ENCODE assay signal across 12 cellular contexts in the genomic region with DNA sequence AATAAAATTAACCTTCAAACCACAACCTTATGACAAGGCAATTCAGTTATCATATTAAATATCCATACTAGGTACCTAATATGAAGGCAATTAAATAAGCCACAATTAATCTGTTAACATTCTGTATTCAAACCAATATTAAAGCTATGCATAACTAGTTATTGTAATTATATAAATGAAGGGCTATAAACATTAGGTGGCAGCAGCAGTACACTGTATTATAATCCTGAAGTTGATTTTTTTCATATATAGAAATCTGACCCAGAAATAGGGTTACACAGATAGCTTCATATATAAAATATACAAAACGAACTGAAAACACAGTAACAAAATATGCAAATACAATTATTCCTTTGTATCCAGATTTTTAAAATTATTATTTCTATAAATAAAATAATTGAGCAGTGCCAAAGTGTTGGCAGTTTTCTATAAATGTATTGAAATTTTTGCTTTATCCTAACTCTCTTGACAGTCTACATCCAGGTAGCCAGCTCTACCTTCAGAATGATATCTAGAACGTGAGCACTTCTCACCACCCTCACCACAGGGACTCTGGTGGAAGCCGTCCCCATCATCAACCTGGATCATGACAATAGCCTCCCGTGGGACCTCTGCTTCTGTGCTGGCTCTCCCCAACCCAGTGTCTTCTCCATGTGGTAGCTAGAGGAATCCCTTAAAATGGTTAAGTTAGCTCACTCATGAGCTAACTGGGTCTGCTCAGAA.
A peak's percentile ranks its signal among the peaks of the same experiment; 100 is the strongest.
DNase-seq lines count a peak whose midpoint lies in the region; ATAC-seq, FAIRE-seq and TF ChIP-seq lines count a peak whose summit lies in the region.
"Had no signal": no experiment of that assay in that cellular context is flagged by ENCODE, and none has a peak within 500 bp of the region (broad histone marks: within the 10 kb centered on the region; RNA-seq: fewer than 3 reads in every experiment).

No MANE protein-coding gene starts in this region.

- H3K36me3 ChIP-seq in SK-N-SH (replicated peaks in 1 of 2; ENCODE audit: control insufficient read depth in 1 of 2, insufficient read depth in 2 of 2, low read length in 1 of 2) = no peaks in the 10 kb centered on the region

- ATAC-seq in SK-N-SH treated with all-trans-retinoic acid at 6 μM for 48 hours (no peak), HG03432 (IDR thresholded peaks at IDR 0.05; ENCODE audit: unreplicated experiment) (no peak)
- ATAC-seq in stimulated activated memory B cell treated with anti-CD40 and anti-IgM and Interleukin-4, amounts not matched to agents 10 μg/mL and 1 μg/mL and 100 μg/mL, for 72 hours = no peak

- peak; percentile 71 for TF ChIP-seq RAD21 in SK-N-SH (IDR thresholded peaks at IDR 0.05; ENCODE audit: low read length)

- H3K4me3 ChIP-seq in SK-N-SH (ENCODE audit: low read depth in 2 of 2, low read length in 1 of 2) = no peak overlapping the region

- H3K27me3 Mint-ChIP-seq in stimulated activated memory B cell treated with anti-CD40 and anti-IgM and Interleukin-4, amounts not matched to agents 10 μg/mL and 1 μg/mL and 100 μg/mL, for 72 hours = no peaks in the 10 kb centered on the region
- H3K27me3 Mint-ChIP-seq: CD4-positive, alpha-beta memory T cell had no signal

- CTCF ChIA-PET in SK-N-SH (lab: Yijun Ruan, JAX) = interaction anchor here (0.6 to 5.4 kb wide), 31 partner anchors 9 to 568 kb away, joined by 3 to 38 read pairs (median 4); a partner anchor contains a TSS

- H3K9me2 ChIP-seq in SK-N-SH = no peaks in the 10 kb centered on the region

- peaks cover 96% of the 10 kb centered on the region for H4K20me1 ChIP-seq in SK-N-SH (ENCODE audit: insufficient read depth)

- H3K9me3 Mint-ChIP-seq in stimulated activated memory B cell treated with anti-CD40 and anti-IgM and Interleukin-4, amounts not matched to agents 10 μg/mL and 1 μg/mL and 100 μg/mL, for 72 hours = no peaks in the 10 kb centered on the region
- H3K9me3 Mint-ChIP-seq: CD4-positive, alpha-beta memory T cell; neural crest cell had no signal

- peaks cover 97% of the 10 kb centered on the region for H3K79me2 ChIP-seq in SK-N-SH (ENCODE audit: insufficient read depth)

- TF ChIP-seq POLR2A in erythroblast (IDR thresholded peaks at IDR 0.05; ENCODE audit: low read length) = no peak
- TF ChIP-seq POLR2A in GM12892 (IDR thresholded peaks at IDR 0.05; ENCODE audit: low read depth, low read length) = no peak

- DNase-seq in SK-N-SH = peak; percentile 27
- peak; percentile 46 for DNase-seq in NCI-H69 (lab: John Stamatoyannopoulos, UW)
- peak; percentile 31 to 62 for DNase-seq in erythroblast (lab: John Stamatoyannopoulos, UW)
- no peak for DNase-seq in GM12892 (ENCODE audit: insufficient read length)
- DNase-seq in AG08396 (ENCODE audit: low spot score) = no peak
- DNase-seq: activated CD4-positive, alpha-beta T cell treated with anti-CD3 and anti-CD28 coated beads for 1 hour; amygdala; CD4-positive, alpha-beta memory T cell had no signal

- 74% methylated on average over 4 of the region's 4 CpGs for WGBS in SK-N-SH (ENCODE audit: low lambda C conversion rate)

- no peak overlapping the region for H3K9ac ChIP-seq in SK-N-SH

- peaks cover 26 to 54% of the 10 kb centered on the region in 2 experiments; a peak in 3 of 4 replicates for H3K4me1 ChIP-seq in SK-N-SH (ENCODE audit: control insufficient read depth in 1 of 2, insufficient read depth in 2 of 2, low read depth in 1 of 2, low read length in 1 of 2)

- H3K27me3 ChIP-seq in SK-N-SH (ENCODE audit: insufficient read depth) = no peaks in the 10 kb centered on the region

- POLR2A ChIA-PET in SK-N-SH (lab: Yijun Ruan, JAX) = interaction anchor here (0.6 kb wide), 1 partner anchor 188 kb away, joined by 3 read pairs; no protein-coding TSS in a partner anchor

- peak; percentile 56 for TF ChIP-seq CTCF in SK-N-SH (IDR thresholded peaks at IDR 0.05)

- no peaks in the 10 kb centered on the region for H3K36me3 Mint-ChIP-seq in stimulated activated memory B cell treated with anti-CD40 and anti-IgM and Interleukin-4, amounts not matched to agents 10 μg/mL and 1 μg/mL and 100 μg/mL, for 72 hours

- FAIRE-seq in GM12892 (lab: Jason Lieb, UNC) = no peak

- H3K9me3 ChIP-seq in SK-N-SH = no peaks in the 10 kb centered on the region

- TF ChIP-seq EP300 in SK-N-SH (IDR thresholded peaks at IDR 0.05; ENCODE audit: borderline replicate concordance in 1 of 2, low read depth in 1 of 2, low read length in 1 of 2) = no peak

- H3K4me3 Mint-ChIP-seq in stimulated activated memory B cell treated with anti-CD40 and anti-IgM and Interleukin-4, amounts not matched to agents 10 μg/mL and 1 μg/mL and 100 μg/mL, for 72 hours = no peak overlapping the region
- H3K4me3 Mint-ChIP-seq: neural crest cell had no signal

- peaks cover 41% of the 10 kb centered on the region for H3F3A ChIP-seq in SK-N-SH (replicated peaks; ENCODE audit: insufficient read depth)

- H3K27ac Mint-ChIP-seq in stimulated activated memory B cell treated with anti-CD40 and anti-IgM and Interleukin-4, amounts not matched to agents 10 μg/mL and 1 μg/mL and 100 μg/mL, for 72 hours = peak overlapping the region; percentile 6
- H3K27ac Mint-ChIP-seq: CD4-positive, alpha-beta memory T cell had no signal

- H2AFZ ChIP-seq in SK-N-SH (ENCODE audit: low read depth) = no peak overlapping the region

- peak overlapping the region in 1 of 2 experiments; percentile 95; a peak in 1 of 4 replicates for H3K27ac ChIP-seq in SK-N-SH (ENCODE audit: low read depth in 2 of 2, low read length in 1 of 2)

- H3K4me1 Mint-ChIP-seq in stimulated activated memory B cell treated with anti-CD40 and anti-IgM and Interleukin-4, amounts not matched to agents 10 μg/mL and 1 μg/mL and 100 μg/mL, for 72 hours = peaks cover 65% of the 10 kb centered on the region

- H3K4me2 ChIP-seq in SK-N-SH = no peak overlapping the region; the same call in 1 of the 2 replicates

TF ChIP-seq in SK-N-SH, 30 proteins besides CTCF, POLR2A, EP300 and RAD21 (continues in another document):
- TF ChIP-seq, protein P1, sequence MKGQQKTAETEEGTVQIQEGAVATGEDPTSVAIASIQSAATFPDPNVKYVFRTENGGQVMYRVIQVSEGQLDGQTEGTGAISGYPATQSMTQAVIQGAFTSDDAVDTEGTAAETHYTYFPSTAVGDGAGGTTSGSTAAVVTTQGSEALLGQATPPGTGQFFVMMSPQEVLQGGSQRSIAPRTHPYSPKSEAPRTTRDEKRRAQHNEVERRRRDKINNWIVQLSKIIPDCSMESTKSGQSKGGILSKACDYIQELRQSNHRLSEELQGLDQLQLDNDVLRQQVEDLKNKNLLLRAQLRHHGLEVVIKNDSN (IDR thresholded peaks at IDR 0.05; ENCODE audit: borderline replicate concordance, low read depth) = no peak
- TF ChIP-seq, protein P2, sequence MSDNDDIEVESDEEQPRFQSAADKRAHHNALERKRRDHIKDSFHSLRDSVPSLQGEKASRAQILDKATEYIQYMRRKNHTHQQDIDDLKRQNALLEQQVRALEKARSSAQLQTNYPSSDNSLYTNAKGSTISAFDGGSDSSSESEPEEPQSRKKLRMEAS (IDR thresholded peaks at IDR 0.05; ENCODE audit: low read depth) = no peak
- TF ChIP-seq NRF1 (IDR thresholded peaks at IDR 0.05; ENCODE audit: low read depth, low read length) (no peak), MXI1 (IDR thresholded peaks at IDR 0.05; ENCODE audit: low read depth, low read length) (no peak), GATA2 (CRISPR knock-in tag; IDR thresholded peaks at IDR 0.05) (no peak), CHD2 (IDR thresholded peaks at IDR 0.05; ENCODE audit: low read length, partially characterized antibody) (no peak), RCOR1 (IDR thresholded peaks at IDR 0.05; ENCODE audit: low read length) (no peak)
- TF ChIP-seq, protein P3, sequence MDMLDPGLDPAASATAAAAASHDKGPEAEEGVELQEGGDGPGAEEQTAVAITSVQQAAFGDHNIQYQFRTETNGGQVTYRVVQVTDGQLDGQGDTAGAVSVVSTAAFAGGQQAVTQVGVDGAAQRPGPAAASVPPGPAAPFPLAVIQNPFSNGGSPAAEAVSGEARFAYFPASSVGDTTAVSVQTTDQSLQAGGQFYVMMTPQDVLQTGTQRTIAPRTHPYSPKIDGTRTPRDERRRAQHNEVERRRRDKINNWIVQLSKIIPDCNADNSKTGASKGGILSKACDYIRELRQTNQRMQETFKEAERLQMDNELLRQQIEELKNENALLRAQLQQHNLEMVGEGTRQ (IDR thresholded peaks at IDR 0.05; ENCODE audit: borderline replicate concordance, low read depth, low read length) = no peak

TF ChIP-seq in SK-N-SH treated with all-trans-retinoic acid at 6 μM for 48 hours, 23 proteins besides CTCF, POLR2A, EP300 and RAD21 (continues in another document):
- TF ChIP-seq ZNF70 (CRISPR knock-in tag; IDR thresholded peaks at IDR 0.05) (no peak), ZFP30 (CRISPR knock-in tag; IDR thresholded peaks at IDR 0.05) (no peak), ZC3H10 (CRISPR knock-in tag; IDR thresholded peaks at IDR 0.05) (no peak), ZNF8 (CRISPR knock-in tag; IDR thresholded peaks at IDR 0.05) (no peak), SNAI2 (CRISPR knock-in tag; IDR thresholded peaks at IDR 0.05) (no peak), TOX (CRISPR knock-in tag; IDR thresholded peaks at IDR 0.05; ENCODE audit: borderline replicate concordance) (no peak), CSDC2 (CRISPR knock-in tag; IDR thresholded peaks at IDR 0.05) (no peak), RARB (CRISPR knock-in tag; IDR thresholded peaks at IDR 0.05) (no peak), TCF4 (CRISPR knock-in tag; IDR thresholded peaks at IDR 0.05; ENCODE audit: borderline replicate concordance) (no peak), OSR1 (CRISPR knock-in tag; IDR thresholded peaks at IDR 0.05) (no peak)
- TF ChIP-seq, protein P4, sequence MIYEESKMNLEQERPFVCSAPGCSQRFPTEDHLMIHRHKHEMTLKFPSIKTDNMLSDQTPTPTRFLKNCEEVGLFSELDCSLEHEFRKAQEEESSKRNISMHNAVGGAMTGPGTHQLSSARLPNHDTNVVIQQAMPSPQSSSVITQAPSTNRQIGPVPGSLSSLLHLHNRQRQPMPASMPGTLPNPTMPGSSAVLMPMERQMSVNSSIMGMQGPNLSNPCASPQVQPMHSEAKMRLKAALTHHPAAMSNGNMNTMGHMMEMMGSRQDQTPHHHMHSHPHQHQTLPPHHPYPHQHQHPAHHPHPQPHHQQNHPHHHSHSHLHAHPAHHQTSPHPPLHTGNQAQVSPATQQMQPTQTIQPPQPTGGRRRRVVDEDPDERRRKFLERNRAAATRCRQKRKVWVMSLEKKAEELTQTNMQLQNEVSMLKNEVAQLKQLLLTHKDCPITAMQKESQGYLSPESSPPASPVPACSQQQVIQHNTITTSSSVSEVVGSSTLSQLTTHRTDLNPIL (CRISPR knock-in tag; IDR thresholded peaks at IDR 0.05; ENCODE audit: low read depth) = no peak

Comparison
In these comparisons a context has a peak if more than half of its experiments do, and no peak if none do; other contexts are left out.
1. DNase-seq: peak in SK-N-SH (single experiment), NCI-H69 (single experiment) and erythroblast (2 of 2); none in GM12892 (single experiment) and AG08396 (single experiment).